Comparison of ENCODE assay signal across 12 cellular contexts in genomic region chr11:12221136-12221535, GRCh38.
DNase-seq lines count a peak whose midpoint lies in the region; ATAC-seq and TF ChIP-seq lines count a peak whose summit lies in the region.
"Had no signal": no experiment of that assay in that cellular context is flagged by ENCODE, and none has a peak within 500 bp of the region (broad histone marks: within the 10 kb centered on the region; RNA-seq: fewer than 3 reads in every experiment).

No MANE protein-coding gene starts in this region.

- in situ Hi-C loops in transverse colon (cut with MboI; ENCODE audit: low pct_ligation_motif_present in 1 of 4, low pct_unique_long_range_greater_than_20kb in 1 of 4, low sequenced_read_pairs in 3 of 4): no loop called here

- H3K4me1 ChIP-seq in left ventricle myocardium inferior (peaks cover 77% of the 10 kb centered on the region), muscle layer of colon (ENCODE audit: insufficient read depth, low read length) (peaks cover 69% of the 10 kb centered on the region), transverse colon (peaks cover 47 to 78% (median 63%) of the 10 kb centered on the region in 4 donors)

- H3K9ac ChIP-seq in muscle layer of colon (ENCODE audit: low read length): no peak overlapping the region
- H3K9ac ChIP-seq: KMS-11 had no signal

- intact Hi-C loops in left ventricle myocardium inferior (cut with micrococcal nuclease) (no loop called here), left ventricle myocardium superior (cut with micrococcal nuclease) (no loop called here), transverse colon (cut with DNase I; ENCODE audit: low total_unique reads) (no loop called here)

- WGBS in transverse colon (ENCODE audit: low coverage in 1 of 2), 2 donors: 90 to 91% methylated on average over 6 of the region's 6 CpGs

- H3K27me3 ChIP-seq in left ventricle myocardium inferior (ENCODE audit: low read depth) (no peaks in the 10 kb centered on the region), muscle layer of colon (ENCODE audit: control insufficient read depth in 1 of 2, insufficient read depth in 2 of 2, low read length in 2 of 2) (no peaks in the 10 kb centered on the region), transverse colon (no peaks in the 10 kb centered on the region)

- no peak for TF ChIP-seq EP300 in transverse colon (IDR thresholded peaks at IDR 0.05; ENCODE audit: low read depth)

- POLR2A ChIA-PET in HEK293T (lab: Yijun Ruan, JAX): no interaction called here

- no peaks in the 10 kb centered on the region for H3K9me3 ChIP-seq in left ventricle myocardium inferior (replicated peaks)
- no peaks in the 10 kb centered on the region for H3K9me3 ChIP-seq in muscle layer of colon (ENCODE audit: low read length)
- no peaks in the 10 kb centered on the region for H3K9me3 ChIP-seq in transverse colon

- H3K36me3 ChIP-seq in left ventricle myocardium inferior (peaks cover 40% of the 10 kb centered on the region), muscle layer of colon (ENCODE audit: insufficient read depth, low read length) (peaks cover 42% of the 10 kb centered on the region), transverse colon (peaks cover 0 to 16% (median 2%) of the 10 kb centered on the region in 4 donors)

- peak overlapping the region; percentile 94 for H3K27ac ChIP-seq in left ventricle myocardium inferior (replicated peaks)
- H3K27ac ChIP-seq in angular gyrus (ENCODE audit: low read depth, low read length): peak overlapping the region; percentile 11
- peak overlapping the region; percentile 86 for H3K27ac ChIP-seq in muscle layer of colon (ENCODE audit: low read depth, low read length)
- H3K27ac ChIP-seq in transverse colon: peak overlapping the region; percentile 22 to 78 (median 75)
- H3K27ac ChIP-seq: KMS-11 had no signal

- no peak for TF ChIP-seq CTCF in left ventricle myocardium inferior (IDR thresholded peaks at IDR 0.05; ENCODE audit: borderline replicate concordance)
- no peak for TF ChIP-seq CTCF in transverse colon (IDR thresholded peaks at IDR 0.05)

- TF ChIP-seq POLR2A in transverse colon (IDR thresholded peaks at IDR 0.05): no peak

- DNase-seq in left ventricle myocardium inferior (no peak), left ventricle myocardium superior (no peak), transverse colon (no peak), GOT3 (lab: John Stamatoyannopoulos, UW) (no peak), HEK293T (ENCODE audit: extremely low spot score) (no peak)
- DNase-seq: kidney, NCI-H1417 treated with DMSO at 0.1 percent for 48 hours, trophoblast cell had no signal

- H3K4me3 ChIP-seq in left ventricle myocardium inferior (no peak overlapping the region), muscle layer of colon (ENCODE audit: low read depth in 1 of 2, low read length in 2 of 2) (peak overlapping the region in 1 of 2 donors; percentile 26), transverse colon (no peak overlapping the region)

- ATAC-seq in left ventricle myocardium superior (no peak), HG02642 (IDR thresholded peaks at IDR 0.05; ENCODE audit: poor library complexity, unreplicated experiment) (no peak)

- CTCF ChIA-PET in HEK293T (lab: Yijun Ruan, JAX): no interaction called here

TF ChIP-seq in HEK293T, 16 proteins besides CTCF, POLR2A, EP300 and RAD21:
- TF ChIP-seq CTBP1 (IDR thresholded peaks at IDR 0.05; ENCODE audit: borderline replicate concordance) (no peak), SUZ12 (IDR thresholded peaks at IDR 0.05) (no peak), L3MBTL2 (conservative IDR thresholded peaks at IDR 0.05) (no peak), TARDBP (IDR thresholded peaks at IDR 0.05) (no peak), FOXA1 (IDR thresholded peaks at IDR 0.05) (no peak), NFRKB (IDR thresholded peaks at IDR 0.05) (no peak), ELF4 (IDR thresholded peaks at IDR 0.05) (no peak), FOXK2 (IDR thresholded peaks at IDR 0.05) (no peak), HDGF (IDR thresholded peaks at IDR 0.05; ENCODE audit: borderline replicate concordance) (no peak), SP1 (IDR thresholded peaks at IDR 0.05) (no peak)
TF ChIP-seq in HEK293T: peak in this region for 0.

Comparison
In these comparisons a context has a peak if more than half of its experiments do, and no peak if none do; other contexts are left out.
1. H3K27ac ChIP-seq: peak in every context shown above with its lines; median percentile 94 in left ventricle myocardium inferior; 86 in muscle layer of colon; 75 in transverse colon; 11 in angular gyrus.